10 cellular contexts compared by ENCODE assay signal in genomic region chr6:100460650-100461204, GRCh38. TPM values are rescaled to one million over a fixed set of nuclear protein-coding genes. Genes with fewer than 3 reads are reported as not detected.
DNase-seq lines count a peak whose midpoint lies in the region; ATAC-seq and TF ChIP-seq lines count a peak whose summit lies in the region.
"Had no signal": no experiment of that assay in that cellular context is flagged by ENCODE, and none has a peak within 500 bp of the region (broad histone marks: within the 10 kb centered on the region; RNA-seq: fewer than 3 reads in every experiment).

No MANE protein-coding gene starts in this region.

- H3K4me3 ChIP-seq in HEK293 (ENCODE audit: low read depth, low read length), result peak overlapping the region; percentile 60
- H3K4me3 ChIP-seq in iPS-20b (ENCODE audit: low read length), result peak overlapping the region; percentile 57; the same call in 1 of the 2 replicates
- H3K4me3 ChIP-seq in Peyer's patch, result no peak overlapping the region

- H3K27ac ChIP-seq in HEK293 (ENCODE audit: extremely low read depth, low read depth, low read length) (no peak overlapping the region; the same call in 1 of the 2 replicates), iPS-20b (ENCODE audit: low read length) (no peak overlapping the region), Peyer's patch (no peak overlapping the region)

- DNase-seq in AG09319 (ENCODE audit: extremely low read depth, low read depth) (no peak), SHP77 (lab: John Stamatoyannopoulos, UW) (peak; percentile 30 to 32), NCI-H526 treated with DMSO at 0.1 percent for 48 hours (lab: John Stamatoyannopoulos, UW) (no peak), Peyer's patch (no peak)
- DNase-seq: activated effector memory CD4-positive, alpha-beta T cell treated with Interleukin-2 at 50 U/mL for 16 hours had no signal

- TF ChIP-seq CTCF in AG09319 (IDR thresholded peaks at IDR 0.05; ENCODE audit: low read depth, low read length) (peak; percentile 8), HEK293 (tag by site-specific recombination; IDR thresholded peaks at IDR 0.05) (peak; percentile 69), Peyer's patch (IDR thresholded peaks at IDR 0.05) (no peak)

- POLR2A ChIA-PET in HEK293 (lab: Yijun Ruan, JAX), result interaction anchor here (0.6 to 1.5 kb wide), 4 partner anchors 40 to 196 kb away, joined by 3 to 4 read pairs (median 4); no protein-coding TSS in a partner anchor

- ATAC-seq in GM18519 (IDR thresholded peaks at IDR 0.05; ENCODE audit: low FRiP score, unreplicated experiment) (no peak), GM18873 (IDR thresholded peaks at IDR 0.05; ENCODE audit: low FRiP score, unreplicated experiment) (no peak)
- ATAC-seq: Right ventricle myocardium inferior had no signal

- TF ChIP-seq POLR2A in Peyer's patch (IDR thresholded peaks at IDR 0.05), result no peak

- peaks cover 2% of the 10 kb centered on the region; the same call in 1 of the 2 replicates for H3K9me3 ChIP-seq in HEK293 (ENCODE audit: control insufficient read depth, insufficient read depth, low read depth, low read length)
- no peaks in the 10 kb centered on the region; the same call in 1 of the 2 replicates for H3K9me3 ChIP-seq in iPS-20b (ENCODE audit: insufficient read depth, low read depth, low read length)
- peaks cover 0 to 10% (median 0%) of the 10 kb centered on the region in 4 donors for H3K9me3 ChIP-seq in Peyer's patch

- CTCF ChIA-PET in HEK293 (lab: Yijun Ruan, JAX), result interaction anchor here (0.5 to 2.1 kb wide), 68 partner anchors 9 to 848 kb away, joined by 3 to 23 read pairs (median 4); no protein-coding TSS in a partner anchor

- H3K9ac ChIP-seq in iPS-20b (ENCODE audit: low read depth, low read length), result no peak overlapping the region

- H3K4me1 ChIP-seq in HEK293 (ENCODE audit: control insufficient read depth, insufficient read depth, low read length) (peaks cover 3% of the 10 kb centered on the region), iPS-20b (ENCODE audit: insufficient read depth, low read length) (peaks cover 12% of the 10 kb centered on the region; the same call in 1 of the 2 replicates), Peyer's patch (peaks cover 0 to 19% (median 0%) of the 10 kb centered on the region in 4 donors)

- H3K27me3 ChIP-seq in iPS-20b (ENCODE audit: insufficient read depth, low read length) (peaks cover 100% of the 10 kb centered on the region), Peyer's patch (peaks cover 0 to 68% of the 10 kb centered on the region in 2 donors)

- H3K36me3 ChIP-seq in HEK293 (ENCODE audit: control insufficient read depth in 2 of 2, insufficient read depth in 1 of 2, low read length in 2 of 2), result no peaks in the 10 kb centered on the region
- H3K36me3 ChIP-seq in iPS-20b (ENCODE audit: insufficient read depth, low read depth, low read length), result no peaks in the 10 kb centered on the region
- H3K36me3 ChIP-seq in Peyer's patch, result no peaks in the 10 kb centered on the region

TF ChIP-seq in HEK293, 187 proteins besides CTCF, POLR2A, EP300 and RAD21:
- TF ChIP-seq ZNF514 (tag by site-specific recombination; IDR thresholded peaks at IDR 0.05), result no peak
- TF ChIP-seq ZNF148 (tag by site-specific recombination; IDR thresholded peaks at IDR 0.05; ENCODE audit: borderline replicate concordance), result no peak

RNA-seq across cellular contexts. Expression of gene SIM1, which starts 4.0 kb away (rescaled TPM):
- under 1 TPM in 1 of 4 donors, not detected in 3; 0.13 TPM for total RNA-seq in Peyer's patch
- total RNA-seq: Right ventricle myocardium inferior had no signal

Comparison
In these comparisons a context has a peak if more than half of its experiments do, and no peak if none do; other contexts are left out.
1. DNase-seq: peak in SHP77 (2 of 2); none in AG09319 (single experiment), NCI-H526 treated with DMSO at 0.1 percent for 48 hours (single experiment) and Peyer's patch (0 of 3).
2. CTCF ChIP-seq: peak in AG09319 (single experiment) and HEK293 (single experiment); none in Peyer's patch (0 of 6).
3. H3K4me3 ChIP-seq: peak in HEK293 (single experiment) and iPS-20b (single experiment); none in Peyer's patch (0 of 4).